Comparison of ENCODE assay signal across 17 cellular contexts in genomic region chr14:80269338-80269935, GRCh38. TPM values are rescaled to one million over a fixed set of nuclear protein-coding genes. Genes with fewer than 3 reads are reported as not detected.
DNase-seq lines count a peak whose midpoint lies in the region; ATAC-seq and TF ChIP-seq lines count a peak whose summit lies in the region.
"Had no signal": no experiment of that assay in that cellular context is flagged by ENCODE, and none has a peak within 500 bp of the region (broad histone marks: within the 10 kb centered on the region; RNA-seq: fewer than 3 reads in every experiment).

No MANE protein-coding gene starts in this region.

- H2AFZ ChIP-seq in fibroblast of lung (ENCODE audit: low read length): no peak overlapping the region

- no peak overlapping the region for H3K27ac ChIP-seq in fibroblast of lung (ENCODE audit: insufficient read depth, low read length)
- H3K27ac ChIP-seq: adrenal gland had no signal

- no peak for TF ChIP-seq CTCF in fibroblast of lung (conservative IDR thresholded peaks at IDR 0.05 in 1 of 2, IDR thresholded peaks at IDR 0.05 in 1 of 2; ENCODE audit: low read depth in 1 of 2, low read length in 2 of 2)
- no peak for TF ChIP-seq CTCF in GM13977 (IDR thresholded peaks at IDR 0.05; ENCODE audit: extremely low read depth, insufficient read depth, missing control alignments)

- no peak for ATAC-seq in stimulated activated naive CD8-positive, alpha-beta T cell treated with anti-CD3 and anti-CD28 coated beads, Interleukin-15, Interleukin-2, amounts not matched to agents 100 U/mL and 50 U/mL, for 24 hours
- ATAC-seq: Right ventricle myocardium inferior had no signal

- H3K4me3 ChIP-seq in fibroblast of lung (replicated peaks in 1 of 4; ENCODE audit: control extremely low read depth in 1 of 4, insufficient read depth in 1 of 4, low read depth in 3 of 4, low read length in 4 of 4): no peak overlapping the region
- H3K4me3 ChIP-seq: adrenal gland had no signal

- in situ Hi-C loops in GM13977 (cut with MboI; ENCODE audit: low pct_unique_long_range_greater_than_20kb, low sequenced_read_pairs, unreplicated experiment): no loop called here

- H3K27me3 ChIP-seq in fibroblast of lung (ENCODE audit: control insufficient read depth, insufficient read depth, low read length): no peaks in the 10 kb centered on the region
- H3K27me3 ChIP-seq: adrenal gland had no signal

- H3K36me3 ChIP-seq in fibroblast of lung (ENCODE audit: control insufficient read depth, insufficient read depth, low read length): no peaks in the 10 kb centered on the region
- H3K36me3 ChIP-seq: adrenal gland had no signal

- no peaks in the 10 kb centered on the region for H4K20me1 ChIP-seq in fibroblast of lung (ENCODE audit: control insufficient read depth, extremely low read depth, insufficient read depth, low read length)

- no peaks in the 10 kb centered on the region for H3K79me2 ChIP-seq in fibroblast of lung (ENCODE audit: control insufficient read depth, insufficient read depth, low read length)

- H3K9me3 ChIP-seq in fibroblast of lung (ENCODE audit: control insufficient read depth, insufficient read depth, low read depth, low read length): no peaks in the 10 kb centered on the region
- H3K9me3 ChIP-seq: adrenal gland had no signal

- DNase-seq in HCEC 1CT: peak; percentile 28
- peak; percentile 94 for DNase-seq in amniotic epithelial cell (ENCODE audit: low read depth)
- DNase-seq in fibroblast of lung (ENCODE audit: low read depth in 2 of 2): peak; percentile 14 to 66
- DNase-seq in stimulated activated naive CD8-positive, alpha-beta T cell treated with anti-CD3 and anti-CD28 coated beads, Interleukin-15, Interleukin-2, amounts not matched to agents 100 U/mL and 50 U/mL, for 24 hours: no peak
- DNase-seq in GM13977 (ENCODE audit: low spot score): no peak
- DNase-seq in superior temporal gyrus (ENCODE audit: extremely low spot score): no peak
- no peak for DNase-seq in amygdala (lab: John Stamatoyannopoulos, UW)
- DNase-seq: activated CD4-positive, CD25-positive, alpha-beta regulatory T cell; adrenal gland; CD4-positive, alpha-beta memory T cell; cortex of kidney; erythroblast; Kasumi-1; left cardiac atrium; NCI-H1417 treated with DMSO at 0.1 percent for 48 hours had no signal

- no peak overlapping the region for H3K9ac ChIP-seq in fibroblast of lung (ENCODE audit: insufficient read depth, low read length)

- no peak overlapping the region for H3K4me2 ChIP-seq in fibroblast of lung (ENCODE audit: extremely low read depth, insufficient read depth, low read length)

- no peaks in the 10 kb centered on the region for H3K4me1 ChIP-seq in fibroblast of lung (ENCODE audit: control insufficient read depth, extremely low read depth, insufficient read depth, low read length)
- H3K4me1 ChIP-seq: adrenal gland had no signal

RNA-seq across cellular contexts. Expression of gene DIO2, which starts 58.1 kb away (rescaled TPM):
- total RNA-seq in fibroblast of lung: 0.77 and 3.3 TPM in 2 replicates
- 1.9 and 2.5 TPM in 2 replicates for polyA plus RNA-seq in fibroblast of lung
- polyA plus RNA-seq in fibroblast of lung (2012): 1.6 and 5.2 TPM in 2 replicates
- polyA minus RNA-seq in fibroblast of lung (ENCODE audit: low replicate concordance): 5.5 and 28.0 TPM in 2 replicates
- total RNA-seq: activated T-helper 2 cell treated with anti-CD3 and anti-CD28 coated beads, Interferon-gamma antibody, Interleukin-2, Interleukin-4, amounts not matched to agents 10 μg/mL and 5 μg/mL and 100 μg/mL, durations not matched to agents 14 hours and 24 hours and 36 hours; CD4-positive, alpha-beta memory T cell had no signal
- polyA plus RNA-seq: CD4-positive, alpha-beta memory T cell had no signal

Comparison
In these comparisons a context has a peak if more than half of its experiments do, and no peak if none do; other contexts are left out.
1. DNase-seq: peak in HCEC 1CT (single experiment), amniotic epithelial cell (single experiment) and fibroblast of lung (2 of 2); none in stimulated activated naive CD8-positive, alpha-beta T cell treated with anti-CD3 and anti-CD28 coated beads, Interleukin-15, Interleukin-2, amounts not matched to agents 100 U/mL and 50 U/mL, for 24 hours (single experiment), GM13977 (single experiment), superior temporal gyrus (single experiment) and amygdala (0 of 56).